ENCODE assay signal across 36 cellular contexts in the genomic region with DNA sequence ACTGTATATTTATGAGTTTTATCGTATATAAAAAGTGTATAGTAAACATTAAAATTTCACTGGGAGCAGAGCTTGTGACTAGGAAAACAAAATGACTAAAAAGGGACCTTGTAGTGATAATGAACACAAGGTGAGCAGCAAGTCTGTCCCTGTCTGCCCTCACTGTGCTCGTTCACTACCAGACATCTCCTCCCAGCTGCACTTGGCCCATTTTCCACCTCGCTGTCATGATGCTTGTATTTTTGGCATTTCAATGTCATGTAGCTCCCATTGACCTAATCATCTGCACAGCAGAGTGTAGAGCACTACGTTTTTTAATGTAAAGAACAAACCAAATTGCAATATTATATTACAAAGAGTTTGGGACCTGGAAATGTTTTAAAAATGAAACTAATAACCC.
"Had no signal": no experiment of that assay in that cellular context is flagged by ENCODE, and none has a peak within 500 bp of the region (broad histone marks: within the 10 kb centered on the region; RNA-seq: fewer than 3 reads in every experiment).

No MANE protein-coding gene starts in this region.

- H3K27me3 Mint-ChIP-seq: activated B cell treated with CpG ODN at 0.5 μM for 24 hours; activated CD8-positive, alpha-beta memory T cell treated with anti-CD3 and anti-CD28 coated beads, Interleukin-2, amount 10 ng/mL, durations not matched to agents 7 days and 5 days; activated naive CD4-positive, alpha-beta T cell treated with anti-CD3 and anti-CD28 coated beads, Interleukin-2, amount 10 ng/mL, durations not matched to agents 7 days and 5 days; activated naive CD8-positive, alpha-beta T cell treated with anti-CD3 and anti-CD28 coated beads for 36 hours; activated naive CD8-positive, alpha-beta T cell treated with anti-CD3 and anti-CD28 coated beads, Interleukin-2, amount 50 U/mL, for 24 hours; dendritic cell treated with granulocyte-macrophage colony-stimulating factor and Interleukin-4, amounts not matched to agents 40 ng/mL and 50 ng/mL, for 4 days; T-cell had no signal

- H3K27ac ChIP-seq: adrenal gland, body of pancreas, coronary artery, dorsolateral prefrontal cortex, foreskin keratinocyte, gastrocnemius medialis, WERI-Rb-1 had no signal

- DNase-seq: activated B cell treated with CpG ODN at 0.5 μM for 24 hours; activated CD4-positive, alpha-beta T cell treated with anti-CD3 and anti-CD28 coated beads for 48 hours; activated CD4-positive, alpha-beta T cell treated with anti-CD3 and anti-CD28 coated beads, Interleukin-2, amount 50 U/mL, for 1 hour; activated CD4-positive, alpha-beta T cell treated with anti-CD3 and anti-CD28 coated beads, Interleukin-2, amount 50 U/mL, for 48 hours; activated CD8-positive, alpha-beta memory T cell treated with anti-CD3 and anti-CD28 coated beads, Interleukin-2, amount 10 ng/mL, durations not matched to agents 7 days and 5 days; activated CD8-positive, alpha-beta memory T cell treated with anti-CD3 and anti-CD28 coated beads, Interleukin-2, amount 50 U/mL, for 4 hours; activated CD8-positive, alpha-beta T cell treated with anti-CD3 and anti-CD28 coated beads, Interleukin-2, amount 10 ng/mL, durations not matched to agents 7 days and 5 days; activated gamma-delta T cell; activated naive CD4-positive, alpha-beta T cell; activated naive CD4-positive, alpha-beta T cell treated with anti-CD3 and anti-CD28 coated beads, Interleukin-2, amount 10 ng/mL, durations not matched to agents 7 days and 5 days; activated naive CD8-positive, alpha-beta T cell treated with anti-CD3 and anti-CD28 coated beads for 36 hours; activated naive CD8-positive, alpha-beta T cell treated with anti-CD3 and anti-CD28 coated beads, Interleukin-2, amount 50 U/mL, for 24 hours; activated T-cell treated with anti-CD3 and anti-CD28 coated beads, Interleukin-2, amount 50 U/mL, for 1 hour; activated T-cell treated with anti-CD3 and anti-CD28 coated beads, Interleukin-2, amount 50 U/mL, for 48 hours; adrenal gland; amygdala; body of pancreas; central memory CD4-positive, alpha-beta T cell; cerebellar nuclear complex; dorsolateral prefrontal cortex; effector memory CD4-positive, alpha-beta T cell; endodermal cell; foreskin keratinocyte; gastrocnemius medialis; glutamatergic neuron; SW 1271; T-cell; T1000; WERI-Rb-1 had no signal

- H3K9me3 Mint-ChIP-seq: activated B cell treated with CpG ODN at 0.5 μM for 24 hours; activated naive CD4-positive, alpha-beta T cell treated with anti-CD3 and anti-CD28 coated beads, Interleukin-2, amount 10 ng/mL, durations not matched to agents 7 days and 5 days; activated naive CD8-positive, alpha-beta T cell treated with anti-CD3 and anti-CD28 coated beads for 36 hours; activated naive CD8-positive, alpha-beta T cell treated with anti-CD3 and anti-CD28 coated beads, Interleukin-2, amount 50 U/mL, for 24 hours; activated T-helper 1 cell treated with anti-CD3 and anti-CD28 coated beads, Interleukin-12 subunit alpha, Interleukin-12 subunit beta, Interleukin-2, Interleukin-4 antibody, amounts not matched to agents 30 ng/mL and 10 ng/mL and 1 ng/mL, durations not matched to agents 14 hours and 24 hours and 36 hours; endodermal cell; T-cell; T-helper 1 cell treated with Interleukin-12 subunit alpha and Interleukin-12 subunit beta and Interleukin-4 antibody, amounts not matched to agents 30 μg/mL and 1 μg/mL, for 36 hours; T-helper 2 cell treated with Interferon-gamma antibody and Interleukin-4, amounts not matched to agents 5 μg/mL and 100 μg/mL, for 36 hours had no signal

- ATAC-seq: activated CD4-positive, CD25-positive, alpha-beta regulatory T cell treated with anti-CD3 and anti-CD28 coated beads, Interleukin-2, amount 50 U/mL, for 24 hours; activated CD8-positive, alpha-beta memory T cell treated with anti-CD3 and anti-CD28 coated beads, Interleukin-2, amount 10 ng/mL, durations not matched to agents 7 days and 5 days; activated CD8-positive, alpha-beta T cell treated with anti-CD3 and anti-CD28 coated beads, Interleukin-2, amount 10 ng/mL, durations not matched to agents 7 days and 5 days; activated naive CD8-positive, alpha-beta T cell treated with anti-CD3 and anti-CD28 coated beads, Interleukin-2, amount 50 U/mL, for 24 hours; body of pancreas; esophagus mucosa; foreskin keratinocyte; gastrocnemius medialis; T-cell had no signal

- H3K9me3 ChIP-seq: adrenal gland, body of pancreas, gastrocnemius medialis had no signal

- H3K27me3 ChIP-seq: adrenal gland, body of pancreas, dorsolateral prefrontal cortex, foreskin keratinocyte, gastrocnemius medialis had no signal

- H3K4me3 Mint-ChIP-seq: activated B cell treated with CpG ODN at 0.5 μM for 24 hours; activated CD8-positive, alpha-beta memory T cell treated with anti-CD3 and anti-CD28 coated beads, Interleukin-2, amount 10 ng/mL, durations not matched to agents 7 days and 5 days; activated CD8-positive, alpha-beta T cell treated with anti-CD3 and anti-CD28 coated beads, Interleukin-2, amount 10 ng/mL, durations not matched to agents 7 days and 5 days; activated naive CD4-positive, alpha-beta T cell treated with anti-CD3 and anti-CD28 coated beads, Interleukin-2, amount 10 ng/mL, durations not matched to agents 7 days and 5 days; activated naive CD8-positive, alpha-beta T cell treated with anti-CD3 and anti-CD28 coated beads for 36 hours; activated naive CD8-positive, alpha-beta T cell treated with anti-CD3 and anti-CD28 coated beads, Interleukin-2, amount 50 U/mL, for 24 hours; activated T-helper 1 cell treated with anti-CD3 and anti-CD28 coated beads, Interleukin-12 subunit alpha, Interleukin-12 subunit beta, Interleukin-2, Interleukin-4 antibody, amounts not matched to agents 30 ng/mL and 10 ng/mL and 1 ng/mL, durations not matched to agents 14 hours and 24 hours and 36 hours; dendritic cell treated with granulocyte-macrophage colony-stimulating factor and Interleukin-4, amounts not matched to agents 40 ng/mL and 50 ng/mL, for 4 days; endodermal cell; T-cell; T-helper 1 cell treated with Interleukin-12 subunit alpha and Interleukin-12 subunit beta and Interleukin-4 antibody, amounts not matched to agents 30 μg/mL and 1 μg/mL, for 36 hours; T-helper 2 cell treated with Interferon-gamma antibody and Interleukin-4, amounts not matched to agents 5 μg/mL and 100 μg/mL, for 36 hours had no signal

- H3K4me3 ChIP-seq: adrenal gland, body of pancreas, coronary artery, dorsolateral prefrontal cortex, gastrocnemius medialis had no signal

- H3K4me1 ChIP-seq: adrenal gland, body of pancreas had no signal

- H3K4me1 Mint-ChIP-seq: activated B cell treated with CpG ODN at 0.5 μM for 24 hours; activated CD8-positive, alpha-beta memory T cell treated with anti-CD3 and anti-CD28 coated beads, Interleukin-2, amount 10 ng/mL, durations not matched to agents 7 days and 5 days; activated naive CD4-positive, alpha-beta T cell treated with anti-CD3 and anti-CD28 coated beads, Interleukin-2, amount 10 ng/mL, durations not matched to agents 7 days and 5 days; activated naive CD8-positive, alpha-beta T cell treated with anti-CD3 and anti-CD28 coated beads for 36 hours; T-cell had no signal

- H3K27ac Mint-ChIP-seq: activated B cell treated with CpG ODN at 0.5 μM for 24 hours; activated CD8-positive, alpha-beta memory T cell treated with anti-CD3 and anti-CD28 coated beads, Interleukin-2, amount 10 ng/mL, durations not matched to agents 7 days and 5 days; activated CD8-positive, alpha-beta T cell treated with anti-CD3 and anti-CD28 coated beads, Interleukin-2, amount 10 ng/mL, durations not matched to agents 7 days and 5 days; activated naive CD4-positive, alpha-beta T cell treated with anti-CD3 and anti-CD28 coated beads, Interleukin-2, amount 10 ng/mL, durations not matched to agents 7 days and 5 days; activated naive CD8-positive, alpha-beta T cell treated with anti-CD3 and anti-CD28 coated beads for 36 hours; endodermal cell had no signal
